8 cellular contexts compared by ENCODE assay signal in the genomic region with DNA sequence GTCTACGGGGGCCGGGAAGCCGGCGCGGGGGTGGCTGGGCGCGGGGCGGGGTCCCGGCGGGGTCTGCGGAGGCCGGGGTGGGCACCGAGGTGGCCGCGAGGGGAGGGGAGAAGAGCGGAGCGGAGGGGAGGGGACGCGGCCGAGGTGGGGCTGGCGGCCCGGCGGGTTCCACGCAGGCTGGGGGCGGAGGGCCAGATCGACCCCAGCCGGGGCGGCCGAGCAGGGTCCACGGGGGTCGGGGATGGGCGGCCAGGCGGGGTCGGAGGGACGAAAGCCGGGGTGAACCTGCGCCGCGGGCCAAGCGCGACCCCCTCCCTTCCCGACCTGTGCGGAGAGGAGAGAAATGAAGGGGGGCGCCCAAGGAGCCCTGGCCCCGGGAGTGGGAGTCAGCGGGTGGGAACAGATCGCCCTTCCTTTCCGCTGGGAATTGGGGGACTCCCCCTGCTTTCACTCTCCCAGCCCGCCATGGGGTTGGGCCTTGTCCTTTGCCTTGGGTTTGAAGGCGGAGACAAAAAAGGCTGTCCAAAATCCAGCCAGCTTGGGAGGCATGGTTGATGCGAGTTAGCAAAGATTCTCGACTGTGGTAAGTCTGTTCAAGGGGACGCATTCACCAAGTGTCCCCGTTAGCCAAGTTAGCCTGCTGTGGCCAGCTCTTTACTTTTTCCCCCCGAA. TPM values are rescaled to one million over a fixed set of nuclear protein-coding genes. Genes with fewer than 3 reads are reported as not detected.
DNase-seq lines count a peak whose midpoint lies in the region; ATAC-seq and TF ChIP-seq lines count a peak whose summit lies in the region.

No MANE protein-coding gene starts in this region.

- no peak for TF ChIP-seq POLR2A in sigmoid colon (IDR thresholded peaks at IDR 0.05)

- intact Hi-C loops in sigmoid colon (cut with DNase I), result loop anchor here (5.0 kb wide), 2 partner anchors 109 to 1011 kb away; a partner anchor contains a TSS

- TF ChIP-seq CTCF in RWPE2 (IDR thresholded peaks at IDR 0.05; ENCODE audit: poor library complexity, severe bottlenecking) (no peak), cardiac fibroblast (IDR thresholded peaks at IDR 0.05; ENCODE audit: low read depth, low read length) (no peak), sigmoid colon (IDR thresholded peaks at IDR 0.05) (no peak)

- no peak for DNase-seq in activated CD4-positive, CD25-positive, alpha-beta regulatory T cell treated with anti-CD3 and anti-CD28 coated beads, Interleukin-2, amount 50 U/mL, for 72 hours
- DNase-seq in RWPE2 (ENCODE audit: low spot score), result peak; percentile 65
- peak; percentile 85 to 87 for DNase-seq in cardiac fibroblast (ENCODE audit: low read depth in 2 of 2)
- peak; percentile 85 for DNase-seq in sigmoid colon
- no peak for DNase-seq in middle frontal gyrus (ENCODE audit: extremely low spot score, low spot score)

- H3K36me3 ChIP-seq in RWPE2 (ENCODE audit: low read depth) (peaks cover 25% of the 10 kb centered on the region), iPS-20b (ENCODE audit: insufficient read depth, low read depth, low read length) (peaks cover 23% of the 10 kb centered on the region; the same call in 1 of the 2 replicates), sigmoid colon (no peaks in the 10 kb centered on the region)

- H3K4me3 ChIP-seq in RWPE2 (ENCODE audit: severe bottlenecking) (peak overlapping the region; percentile 100), cardiac fibroblast (replicated peaks in 1 of 2; ENCODE audit: low read depth in 2 of 2, low read length in 2 of 2) (peak overlapping the region; percentile 66 to 89), iPS-20b (ENCODE audit: low read length) (peak overlapping the region; percentile 70), sigmoid colon (peak overlapping the region; percentile 57 to 92 (median 88))

- H3K27me3 ChIP-seq in RWPE2 (ENCODE audit: insufficient read depth, poor library complexity, severe bottlenecking) (no peaks in the 10 kb centered on the region), iPS-20b (ENCODE audit: insufficient read depth, low read length) (peaks cover 8% of the 10 kb centered on the region; the same call in 1 of the 2 replicates), sigmoid colon (no peaks in the 10 kb centered on the region)

- H3K4me1 ChIP-seq in RWPE2 (ENCODE audit: insufficient read depth, poor library complexity, severe bottlenecking) (peaks cover 15% of the 10 kb centered on the region), iPS-20b (ENCODE audit: insufficient read depth, low read length) (peaks cover 15% of the 10 kb centered on the region; the same call in 1 of the 2 replicates), sigmoid colon (peaks cover 0 to 41% (median 38%) of the 10 kb centered on the region in 4 donors)

- no peak for TF ChIP-seq EP300 in sigmoid colon (IDR thresholded peaks at IDR 0.05)

- peak overlapping the region; percentile 66; the same call in 1 of the 2 replicates for H3K9ac ChIP-seq in iPS-20b (ENCODE audit: low read depth, low read length)

- ATAC-seq in activated CD4-positive, CD25-positive, alpha-beta regulatory T cell treated with anti-CD3 and anti-CD28 coated beads, Interleukin-2, amount 50 U/mL, for 24 hours, result peak; percentile 2 to 12
- ATAC-seq in HG02840 (IDR thresholded peaks at IDR 0.05; ENCODE audit: low FRiP score, unreplicated experiment) (peak; percentile 11), RWPE2 (ENCODE audit: low read depth) (peak; percentile 33)

- H3K9me3 ChIP-seq in RWPE2 (ENCODE audit: severe bottlenecking), result no peaks in the 10 kb centered on the region
- no peaks in the 10 kb centered on the region for H3K9me3 ChIP-seq in iPS-20b (ENCODE audit: insufficient read depth, low read depth, low read length)
- no peaks in the 10 kb centered on the region for H3K9me3 ChIP-seq in sigmoid colon

- H3K27ac ChIP-seq in RWPE2 (ENCODE audit: poor library complexity, severe bottlenecking) (peak overlapping the region; percentile 80), iPS-20b (ENCODE audit: low read length) (no peak overlapping the region), sigmoid colon (peak overlapping the region; percentile 98 to 100 (median 98))

- WGBS in sigmoid colon, 2 donors, result 1 to 2% methylated on average over 55 of the region's 55 CpGs

RNA-seq across cellular contexts. Expression of a gene that starts 0.5 kb away (rescaled TPM):
- 10 to 100 TPM; 23.2 to 35.7 (median 25.5) TPM for total RNA-seq in sigmoid colon
- polyA plus RNA-seq in sigmoid colon, result 10 to 100 TPM in 2 of 3 donors, 1 to 10 TPM in 1; 9.2 to 49.1 (median 11.4) TPM

RNA-seq across cellular contexts. Expression of a gene that starts 54.2 kb away (rescaled TPM):
- total RNA-seq in sigmoid colon, result 10 to 100 TPM; 38.4 to 53.5 (median 49.3) TPM
- polyA plus RNA-seq in sigmoid colon, result 1 to 10 TPM; 3.0 to 9.5 (median 9.3) TPM

Comparison
In these comparisons a context has a peak if more than half of its experiments do, and no peak if none do; other contexts are left out.
1. DNase-seq: peak in RWPE2 (single experiment), cardiac fibroblast (2 of 2) and sigmoid colon (single experiment); none in activated CD4-positive, CD25-positive, alpha-beta regulatory T cell treated with anti-CD3 and anti-CD28 coated beads, Interleukin-2, amount 50 U/mL, for 72 hours (single experiment) and middle frontal gyrus (single experiment).
2. Peak in every context shown above with its lines, with median percentiles within 50 percentile points of each other: ATAC-seq and H3K4me3 ChIP-seq.